ENCODE assay signal across 14 cellular contexts in genomic region chr6:111631930-111632460, GRCh38. TPM values are rescaled to one million over a fixed set of nuclear protein-coding genes. Genes with fewer than 3 reads are reported as not detected.
A peak's percentile ranks its signal among the peaks of the same experiment; 100 is the strongest.
DNase-seq lines count a peak whose midpoint lies in the region; ATAC-seq lines count a peak whose summit lies in the region.
"Had no signal": no experiment of that assay in that cellular context is flagged by ENCODE, and none has a peak within 500 bp of the region (broad histone marks: within the 10 kb centered on the region; RNA-seq: fewer than 3 reads in every experiment).

No MANE protein-coding gene starts in this region.

- CTCF ChIA-PET in activated CD4-positive, alpha-beta T cell treated with anti-CD3 and anti-CD28 coated beads for 36 hours (lab: Charles Lee): interaction anchor here (0.6 to 1.5 kb wide), 2 partner anchors 26 to 534 kb away, joined by 3 read pairs; partner anchors contain the start of gene TRAF3IP2

- no peak for ATAC-seq in activated CD4-positive, alpha-beta T cell treated with anti-CD3 and anti-CD28 coated beads for 36 hours
- no peak for ATAC-seq in sciatic nerve
- ATAC-seq: left lung had no signal

- no peaks in the 10 kb centered on the region for H3K27me3 ChIP-seq in H7 (ENCODE audit: control insufficient read depth, insufficient read depth, low read length)
- H3K27me3 ChIP-seq: left lung had no signal

- H3K4me3 ChIP-seq in H7 (ENCODE audit: insufficient read depth, low read depth, low read length): no peak overlapping the region
- H3K4me3 ChIP-seq: left lung, thoracic aorta had no signal

- H3K4me1 Mint-ChIP-seq in activated CD4-positive, alpha-beta T cell treated with anti-CD3 and anti-CD28 coated beads for 36 hours: no peaks in the 10 kb centered on the region

- H3K27ac Mint-ChIP-seq in activated CD4-positive, alpha-beta T cell treated with anti-CD3 and anti-CD28 coated beads for 36 hours: no peak overlapping the region
- H3K27ac Mint-ChIP-seq: activated naive CD8-positive, alpha-beta T cell had no signal

- peaks cover 2% of the 10 kb centered on the region for H3K36me3 Mint-ChIP-seq in activated CD4-positive, alpha-beta T cell treated with anti-CD3 and anti-CD28 coated beads for 36 hours (ENCODE audit: low read depth)

- POLR2A ChIA-PET in activated CD4-positive, alpha-beta T cell treated with anti-CD3 and anti-CD28 coated beads for 36 hours (lab: Charles Lee): no interaction called here

- peak; percentile 36 for DNase-seq in A172 (ENCODE audit: low spot score)
- DNase-seq in H7: peak; percentile 64
- DNase-seq in SK-N-DZ (ENCODE audit: low spot score): peak; percentile 68
- DNase-seq in myocyte (ENCODE audit: low read depth): peak; percentile 82
- DNase-seq in activated CD4-positive, alpha-beta T cell treated with anti-CD3 and anti-CD28 coated beads for 36 hours: no peak
- DNase-seq in ecto neural progenitor cell (ENCODE audit: low spot score): no peak
- DNase-seq in sciatic nerve (ENCODE audit: low spot score): no peak
- DNase-seq in H4 (ENCODE audit: low spot score): no peak
- DNase-seq: central memory CD4-positive, alpha-beta T cell; left lung; NCI-H446 treated with DMSO at 0.1 percent for 48 hours; SW 1271 had no signal

- H3K4me3 Mint-ChIP-seq in activated CD4-positive, alpha-beta T cell treated with anti-CD3 and anti-CD28 coated beads for 36 hours: no peak overlapping the region
- H3K4me3 Mint-ChIP-seq: activated naive CD8-positive, alpha-beta T cell had no signal

- peaks cover 5% of the 10 kb centered on the region for H3K9me3 Mint-ChIP-seq in activated CD4-positive, alpha-beta T cell treated with anti-CD3 and anti-CD28 coated beads for 36 hours (ENCODE audit: low read depth)

- intact Hi-C loops in activated CD4-positive, alpha-beta T cell treated with anti-CD3 and anti-CD28 coated beads for 36 hours (cut with DNase I, micrococcal nuclease): no loop called here
- intact Hi-C loops in sciatic nerve (cut with DNase I): no loop called here

- no peaks in the 10 kb centered on the region for H3K36me3 ChIP-seq in H7 (replicated peaks; ENCODE audit: control insufficient read depth, insufficient read depth, low read length)
- H3K36me3 ChIP-seq: left lung, thoracic aorta had no signal

- no peaks in the 10 kb centered on the region for H3K27me3 Mint-ChIP-seq in activated CD4-positive, alpha-beta T cell treated with anti-CD3 and anti-CD28 coated beads for 36 hours
- H3K27me3 Mint-ChIP-seq: activated naive CD8-positive, alpha-beta T cell had no signal

RNA-seq across cellular contexts. Expression of gene TRAF3IP2, which starts 26.3 kb away (rescaled TPM):
- total RNA-seq in A172 (2014; rRNA removed; shearing (Covaris generic)): 10.4 and 12.2 TPM in 2 replicates
- 24.1 and 46.7 TPM in 2 replicates for total RNA-seq in H7 (2014; rRNA removed; shearing (Covaris generic))
- 0.42 and 0.70 TPM in 2 replicates for polyA plus RNA-seq in SK-N-DZ (2014; cell fraction: cytosol; rRNA removed)
- polyA plus RNA-seq in SK-N-DZ (2014; cell fraction: nucleus; rRNA removed): 1.4 TPM in 1 of 2 replicates, not detected in the other
- total RNA-seq in myocyte: 14.6 and 19.7 TPM in 2 replicates
- polyA plus RNA-seq in myocyte (2012): 21.3 TPM
- 10 to 100 TPM; 32.7 to 43.8 TPM for total RNA-seq in activated CD4-positive, alpha-beta T cell treated with anti-CD3 and anti-CD28 coated beads for 36 hours
- total RNA-seq in sciatic nerve: 11.6 TPM
- 22.8 and 23.7 TPM in 2 replicates for total RNA-seq in H4 (2014; rRNA removed; shearing (Covaris generic))

Comparison
In these comparisons a context has a peak if more than half of its experiments do, and no peak if none do; other contexts are left out.
1. DNase-seq: peak in A172 (single experiment), H7 (single experiment), SK-N-DZ (single experiment) and myocyte (single experiment); none in activated CD4-positive, alpha-beta T cell treated with anti-CD3 and anti-CD28 coated beads for 36 hours (single experiment), ecto neural progenitor cell (single experiment), sciatic nerve (single experiment) and H4 (single experiment).